ENCODE assay signal across 17 cellular contexts in genomic region chr2:227036527-227036926, GRCh38.
DNase-seq lines count a peak whose midpoint lies in the region; ATAC-seq and TF ChIP-seq lines count a peak whose summit lies in the region.
"Had no signal": no experiment of that assay in that cellular context is flagged by ENCODE, and none has a peak within 500 bp of the region (broad histone marks: within the 10 kb centered on the region; RNA-seq: fewer than 3 reads in every experiment).

No MANE protein-coding gene starts in this region.

- ATAC-seq in HG02623 (IDR thresholded peaks at IDR 0.05; ENCODE audit: unreplicated experiment) = no peak
- ATAC-seq: A549, GM23338 had no signal

- H3K36me3 ChIP-seq in neural cell (ENCODE audit: insufficient read depth, low read length) = no peaks in the 10 kb centered on the region

- no peaks in the 10 kb centered on the region for H4K20me1 ChIP-seq in neural cell (ENCODE audit: insufficient read depth)

- peak overlapping the region; percentile 11 for H3K4me3 ChIP-seq in neural cell (ENCODE audit: low read length)
- H3K4me3 ChIP-seq: A549, GM23338 had no signal

- H3K9ac ChIP-seq in neural cell (ENCODE audit: low read length) = peak overlapping the region; percentile 30

- peak overlapping the region; percentile 80 for H3K27ac ChIP-seq in neural cell (ENCODE audit: low read length)
- H3K27ac ChIP-seq: 22Rv1, A549 had no signal

- H3F3A ChIP-seq in neural cell (ENCODE audit: insufficient read depth, low read length, poor library complexity, severe bottlenecking) = no peaks in the 10 kb centered on the region

- no peaks in the 10 kb centered on the region for H3K79me2 ChIP-seq in neural cell (replicated peaks; ENCODE audit: insufficient read depth, low read length)

- DNase-seq in DMS 273 (lab: John Stamatoyannopoulos, UW; ENCODE audit: unreplicated experiment) (peak; percentile 23), DMS 273 treated with DMSO at 0.1 percent for 48 hours (lab: John Stamatoyannopoulos, UW) (no peak), NCI-H748 (lab: John Stamatoyannopoulos, UW; ENCODE audit: unreplicated experiment) (peak; percentile 34), NCI-H748 treated with DMSO at 0.1 percent for 48 hours (lab: John Stamatoyannopoulos, UW) (no peak), NCI-H510A (lab: John Stamatoyannopoulos, UW) (peak; percentile 9), C1 segment of cervical spinal cord (lab: John Stamatoyannopoulos, UW) (no peak)
- DNase-seq: AML-193; CD4-positive, alpha-beta memory T cell; DMS79; GDM1; HCEC 1CT; IMR-90 had no signal

- H3K4me2 ChIP-seq in neural cell (ENCODE audit: low read length) = no peak overlapping the region
- H3K4me2 ChIP-seq: A549, GM23338 had no signal

- no peaks in the 10 kb centered on the region for H3K9me2 ChIP-seq in neural cell (ENCODE audit: insufficient read depth, low read length)

- H3K9me3 ChIP-seq in neural cell (ENCODE audit: low read length) = no peaks in the 10 kb centered on the region
- H3K9me3 ChIP-seq: A549 had no signal

- no peaks in the 10 kb centered on the region for H3K27me3 ChIP-seq in neural cell (ENCODE audit: insufficient read depth, low read depth, low read length)

- peak; percentile 85 for TF ChIP-seq EP300 in neural cell (conservative IDR thresholded peaks at IDR 0.05; ENCODE audit: poor library complexity, severe bottlenecking)

- no peak for TF ChIP-seq CTCF in neural cell (IDR thresholded peaks at IDR 0.05; ENCODE audit: poor library complexity, severe bottlenecking)

- H2AFZ ChIP-seq in neural cell (ENCODE audit: low read depth, low read length) = no peak overlapping the region
- H2AFZ ChIP-seq: GM23338 had no signal

- TF ChIP-seq RAD21 in neural cell (conservative IDR thresholded peaks at IDR 0.05) = no peak

TF ChIP-seq in neural cell, 6 proteins besides CTCF, POLR2A, EP300 and RAD21:
- no peak for TF ChIP-seq REST (IDR thresholded peaks at IDR 0.05; ENCODE audit: borderline replicate concordance)
- peak; percentile 14 for TF ChIP-seq SMC3 (conservative IDR thresholded peaks at IDR 0.05; ENCODE audit: poor library complexity)
- peak; percentile 65 for TF ChIP-seq POLR2AphosphoS5 (IDR thresholded peaks at IDR 0.05)

Comparison
In these comparisons a context has a peak if more than half of its experiments do, and no peak if none do; other contexts are left out.
1. DNase-seq: peak in DMS 273 (single experiment), NCI-H748 (single experiment) and NCI-H510A (single experiment); none in DMS 273 treated with DMSO at 0.1 percent for 48 hours (single experiment), NCI-H748 treated with DMSO at 0.1 percent for 48 hours (single experiment) and C1 segment of cervical spinal cord (0 of 14).